Comparison of ENCODE assay signal across 35 cellular contexts in genomic region chr6:18031189-18031588, GRCh38. TPM values are rescaled to one million over a fixed set of nuclear protein-coding genes. Genes with fewer than 3 reads are reported as not detected.
DNase-seq lines count a peak whose midpoint lies in the region; ATAC-seq, FAIRE-seq and TF ChIP-seq lines count a peak whose summit lies in the region.
"Had no signal": no experiment of that assay in that cellular context is flagged by ENCODE, and none has a peak within 500 bp of the region (broad histone marks: within the 10 kb centered on the region; RNA-seq: fewer than 3 reads in every experiment).

No MANE protein-coding gene starts in this region.

- BruUV-seq in HCT116 (replicated peaks; lab: Mats Ljungman, UMichigan), result no TSS peak
- BruUV-seq in K562 (replicated peaks; lab: Mats Ljungman, UMichigan), result no TSS peak

- no peaks in the 10 kb centered on the region for H3K4me1 ChIP-seq in HCT116 (ENCODE audit: control insufficient read depth in 1 of 2, insufficient read depth in 2 of 2, low read length in 2 of 2)
- no peaks in the 10 kb centered on the region for H3K4me1 ChIP-seq in HEK293 (ENCODE audit: control insufficient read depth, insufficient read depth, low read length)
- H3K4me1 ChIP-seq in K562 (replicated peaks in 1 of 2; ENCODE audit: control insufficient read depth in 2 of 2, insufficient read depth in 2 of 2, low read length in 2 of 2), result peaks cover 8 to 12% of the 10 kb centered on the region in 2 experiments; a peak in 3 of 5 replicates
- no peaks in the 10 kb centered on the region for H3K4me1 ChIP-seq in uterus
- H3K4me1 ChIP-seq: A549; BE2C; BLaER1; BLaER1 treated with 17β-estradiol and CSF1 and Interleukin-3, amounts not matched to agents 10 nM and 100 nM; Caco-2 had no signal

- no peaks in the 10 kb centered on the region for H3K9me3 ChIP-seq in HCT116 (ENCODE audit: control insufficient read depth in 1 of 2, insufficient read depth in 1 of 2, low read depth in 1 of 2, low read length in 2 of 2)
- no peaks in the 10 kb centered on the region for H3K9me3 ChIP-seq in HEK293 (ENCODE audit: control insufficient read depth, insufficient read depth, low read depth, low read length)
- no peaks in the 10 kb centered on the region for H3K9me3 ChIP-seq in K562 (replicated peaks; ENCODE audit: control insufficient read depth, insufficient read depth, low read depth, low read length)
- no peaks in the 10 kb centered on the region for H3K9me3 ChIP-seq in uterus
- H3K9me3 ChIP-seq: A549; BE2C; BLaER1; BLaER1 treated with 17β-estradiol and CSF1 and Interleukin-3, amounts not matched to agents 10 nM and 100 nM; Caco-2 had no signal

- ATAC-seq in HCT116 (no peak), K562 (no peak)
- ATAC-seq: A549; CD8-positive, alpha-beta T cell had no signal

- no peaks in the 10 kb centered on the region for H3K9me1 ChIP-seq in K562 (ENCODE audit: control insufficient read depth, insufficient read depth, low read length)

- TF ChIP-seq RAD21 in HCT116 (IDR thresholded peaks at IDR 0.05; ENCODE audit: low read depth) (no peak), K562 (CRISPR knock-in tag; conservative IDR thresholded peaks at IDR 0.05 in 1 of 2, IDR thresholded peaks at IDR 0.05 in 1 of 2) (no peak)

- no peak overlapping the region for H3K27ac ChIP-seq in HCT116 (ENCODE audit: low read depth, low read length)
- H3K27ac ChIP-seq in HEK293 (ENCODE audit: extremely low read depth, low read depth, low read length), result no peak overlapping the region
- H3K27ac ChIP-seq in K562 (ENCODE audit: extremely low read depth, low read depth, low read length), result no peak overlapping the region
- H3K27ac ChIP-seq in uterus, result no peak overlapping the region
- H3K27ac ChIP-seq: 22Rv1; BLaER1; BLaER1 treated with 17β-estradiol and CSF1 and Interleukin-3, amounts not matched to agents 10 nM and 100 nM; C4-2B had no signal

- POLR2A ChIA-PET in HCT116 (lab: Charles Lee), result interaction anchor here (0.7 kb wide), 1 partner anchor 65 kb away, joined by 4 read pairs; no protein-coding TSS in a partner anchor
- POLR2A ChIA-PET in HEK293 (lab: Yijun Ruan, JAX), result interaction anchor here (0.7 kb wide), 1 partner anchor 181 kb away, joined by 6 read pairs; no protein-coding TSS in a partner anchor
- POLR2A ChIA-PET in HEK293T (lab: Yijun Ruan, JAX), result no interaction called here
- POLR2A ChIA-PET in K562 (lab: Yijun Ruan, JAX), result no interaction called here

- RAD21 ChIA-PET in HCT116 (lab: Charles Lee; ENCODE audit: low non-redundant PET in 1 of 2, low total read pairs in 2 of 2, uncharacterized antibody in 2 of 2, unreplicated experiment in 2 of 2), result no interaction called here

- CTCF ChIA-PET in HCT116 (lab: Charles Lee) (no interaction called here), HEK293 (lab: Yijun Ruan, JAX) (no interaction called here), HEK293T (lab: Yijun Ruan, JAX) (no interaction called here), K562 (lab: Yijun Ruan, JAX; ENCODE audit: low intra/inter-chr PET ratio) (no interaction called here)

- in situ Hi-C loops in K562 (cut with MboI), result no loop called here

- no peak overlapping the region for H3K4me3 ChIP-seq in HCT116 (replicated peaks in 1 of 2; ENCODE audit: low read depth in 1 of 2, low read length in 2 of 2)
- H3K4me3 ChIP-seq in HEK293 (ENCODE audit: low read depth, low read length), result no peak overlapping the region
- H3K4me3 ChIP-seq in K562, result no peak overlapping the region
- H3K4me3 ChIP-seq in uterus, result no peak overlapping the region
- H3K4me3 ChIP-seq: A549; BLaER1; BLaER1 treated with 17β-estradiol and CSF1 and Interleukin-3, amounts not matched to agents 10 nM and 100 nM had no signal

- H3K79me2 ChIP-seq in HCT116 (ENCODE audit: insufficient read depth, low read length), result no peaks in the 10 kb centered on the region
- H3K79me2 ChIP-seq in K562 (ENCODE audit: control insufficient read depth, insufficient read depth, low read length), result no peaks in the 10 kb centered on the region

- H3K9me2 ChIP-seq in HCT116 (ENCODE audit: insufficient read depth), result no peaks in the 10 kb centered on the region

- intact Hi-C loops in HCT116 (cut with micrococcal nuclease), result no loop called here
- intact Hi-C loops in K562 (cut with micrococcal nuclease), result no loop called here
- intact Hi-C loops in uterus (cut with DNase I; ENCODE audit: low total_unique reads), result no loop called here

- TF ChIP-seq CTCF in HCT116 (IDR thresholded peaks at IDR 0.05 in 2 of 3, conservative IDR thresholded peaks at IDR 0.05 in 1 of 3; ENCODE audit: borderline replicate concordance in 1 of 3, insufficient read depth in 1 of 3, low read depth in 2 of 3, low read length in 2 of 3) (no peak), HEK293 (tag by site-specific recombination; IDR thresholded peaks at IDR 0.05) (no peak), K562 (IDR thresholded peaks at IDR 0.05 in 2 of 3, conservative IDR thresholded peaks at IDR 0.05 in 1 of 3; ENCODE audit: insufficient read depth in 2 of 3, low read depth in 1 of 3, low read length in 3 of 3) (no peak), uterus (IDR thresholded peaks at IDR 0.05) (no peak)

- WGBS in K562 (ENCODE audit: insufficient coverage, low coverage, missing lambda C conversion rate), result 65% methylated on average over 2 of the region's 2 CpGs

- H3K9ac ChIP-seq in HCT116 (ENCODE audit: low read length) (no peak overlapping the region), K562 (ENCODE audit: insufficient read depth in 1 of 2, low read depth in 2 of 2, low read length in 2 of 2) (no peak overlapping the region)
- H3K9ac ChIP-seq: BLaER1; BLaER1 treated with 17β-estradiol and CSF1 and Interleukin-3, amounts not matched to agents 10 nM and 100 nM had no signal

- no peaks in the 10 kb centered on the region for H3K27me3 ChIP-seq in HCT116 (ENCODE audit: insufficient read depth, low read length)
- no peaks in the 10 kb centered on the region for H3K27me3 ChIP-seq in K562 (ENCODE audit: control insufficient read depth in 2 of 2, insufficient read depth in 2 of 2, low read length in 2 of 2)
- no peaks in the 10 kb centered on the region for H3K27me3 ChIP-seq in uterus
- H3K27me3 ChIP-seq: BE2C; BLaER1; BLaER1 treated with 17β-estradiol and CSF1 and Interleukin-3, amounts not matched to agents 10 nM and 100 nM had no signal

- TF ChIP-seq EP300 in K562 (IDR thresholded peaks at IDR 0.05; ENCODE audit: low read length), result no peak

- H3K4me2 ChIP-seq in HCT116 (ENCODE audit: low read length) (no peak overlapping the region), K562 (ENCODE audit: insufficient read depth, low read length) (no peak overlapping the region)
- H3K4me2 ChIP-seq: A549; BLaER1; BLaER1 treated with 17β-estradiol and CSF1 and Interleukin-3, amounts not matched to agents 10 nM and 100 nM had no signal

- H2AFZ ChIP-seq in HCT116 (ENCODE audit: low read depth, low read length, poor library complexity, severe bottlenecking), result peak overlapping the region; percentile 30
- no peak overlapping the region for H2AFZ ChIP-seq in K562 (ENCODE audit: low read depth, low read length)

- FAIRE-seq in K562 (lab: Jason Lieb, UNC) (no peak), GM12891 (lab: Jason Lieb, UNC) (no peak)
- FAIRE-seq: A204.1, A549, D721Med had no signal

- DNase-seq in HCT116 (ENCODE audit: low read depth, low spot score), result no peak
- no peak for DNase-seq in HEK293T (ENCODE audit: extremely low spot score)
- DNase-seq in K562 (ENCODE audit: extremely low read depth in 1 of 4, low spot score in 3 of 4), result no peak
- DNase-seq in A172 (ENCODE audit: low spot score), result no peak
- DNase-seq in T-helper 2 cell, result no peak
- no peak for DNase-seq in uterus
- DNase-seq in GM12891 (ENCODE audit: insufficient read length, low spot score), result no peak
- DNase-seq: 8988T; ACHN; AML-193; BE2C; C1 segment of cervical spinal cord; Caco-2; Calu3; CD4-positive, alpha-beta memory T cell; CD4-positive, alpha-beta T cell; CD4-positive, CD25-positive, alpha-beta regulatory T cell; CD8-positive, alpha-beta memory T cell; CD8-positive, alpha-beta T cell; COR-L47; DMS 273 treated with DMSO at 0.1 percent for 48 hours; DMS153; DMS53; DMS79; DMS79 treated with DMSO at 0.1 percent for 48 hours; DND-41; EL had no signal

- H3K36me3 ChIP-seq in HCT116 (ENCODE audit: control insufficient read depth in 1 of 2, insufficient read depth in 2 of 2, low read length in 2 of 2) (no peaks in the 10 kb centered on the region), HEK293 (ENCODE audit: control insufficient read depth in 2 of 2, insufficient read depth in 1 of 2, low read length in 2 of 2) (no peaks in the 10 kb centered on the region), K562 (ENCODE audit: control insufficient read depth, insufficient read depth, low read length) (no peaks in the 10 kb centered on the region), uterus (no peaks in the 10 kb centered on the region)
- H3K36me3 ChIP-seq: BE2C; BLaER1; BLaER1 treated with 17β-estradiol and CSF1 and Interleukin-3, amounts not matched to agents 10 nM and 100 nM had no signal

- H4K20me1 ChIP-seq in HCT116 (ENCODE audit: insufficient read depth) (no peaks in the 10 kb centered on the region), K562 (replicated peaks; ENCODE audit: control insufficient read depth, insufficient read depth, low read length) (no peaks in the 10 kb centered on the region)
- H4K20me1 ChIP-seq: BLaER1; BLaER1 treated with 17β-estradiol and CSF1 and Interleukin-3, amounts not matched to agents 10 nM and 100 nM had no signal

- TF ChIP-seq POLR2A in HCT116 (IDR thresholded peaks at IDR 0.05; ENCODE audit: borderline replicate concordance, extremely low read depth, insufficient read depth, insufficient read length) (no peak), K562 (conservative IDR thresholded peaks at IDR 0.05) (no peak), uterus (IDR thresholded peaks at IDR 0.05) (no peak), GM12891 (IDR thresholded peaks at IDR 0.05; ENCODE audit: low read depth, low read length) (no peak)

RNA-seq across cellular contexts. Expression of gene KIF13A, which starts 43.8 kb away (rescaled TPM):
- total RNA-seq in HCT116 (2021; ENCODE audit: unreplicated experiment) (23.1 TPM), K562 (2014; rRNA removed) (21.0 and 30.1 TPM in 2 replicates), K562 (2014; rRNA removed; fragmentation: Illumina TruSeq; extraction: Trizol) (37.5 and 39.3 TPM in 2 replicates), K562 (2015; rRNA removed; fragmentation: Illumina TruSeq; extraction: Trizol) (43.2 and 44.3 TPM in 2 replicates), K562 (2021) (30.1 and 33.8 TPM in 2 replicates), uterus (10 to 100 TPM; 14.9 to 66.9 (median 37.3) TPM)
- polyA plus RNA-seq in HCT116 (2012), result 9.2 and 12.0 TPM in 2 replicates
- 104 and 140 TPM in 2 replicates for total RNA-seq in K562 (2011; cell fraction: chromatin; rRNA removed; ENCODE audit: low replicate concordance)
- total RNA-seq in K562 (2011; cell fraction: nucleolus; rRNA removed), result 46.7 and 52.6 TPM in 2 replicates
- total RNA-seq in K562 (2011; cell fraction: nucleoplasm; rRNA removed), result 47.2 and 119 TPM in 2 replicates
- polyA plus RNA-seq in K562 (2011; rRNA removed) (29.5 and 31.8 TPM in 2 replicates), K562 (2014; fragmentation: Illumina TruSeq; extraction: Trizol) (28.2 and 29.7 TPM in 2 replicates), K562 (2014; fragmentation: Nextera tagmentation; extraction: Ambion mirVana) (1 to 10 TPM; 3.6 to 4.3 TPM), K562 (2014; rRNA removed) (22.5 and 22.6 TPM in 2 replicates)
- polyA plus RNA-seq in K562 (2011; cell fraction: cytosol; rRNA removed), result 15.8 and 22.8 TPM in 2 replicates
- polyA plus RNA-seq in K562 (2011; cell fraction: nucleus; rRNA removed), result 33.0 and 34.3 TPM in 2 replicates
- 25.3 and 25.9 TPM in 2 replicates for polyA plus RNA-seq in K562 (2012)
- 58.2 and 66.9 TPM in 2 replicates for polyA minus RNA-seq in K562 (2011; rRNA and poly(A)+ RNA removed)
- 27.8 and 31.0 TPM in 2 replicates for polyA minus RNA-seq in K562 (2011; cell fraction: cytosol; rRNA and poly(A)+ RNA removed)
- 52.9 and 92.3 TPM in 2 replicates for polyA minus RNA-seq in K562 (2011; cell fraction: nucleus; rRNA and poly(A)+ RNA removed)
- total RNA-seq in A172 (2014; rRNA removed; shearing (Covaris generic)), result 22.9 and 25.9 TPM in 2 replicates
- 0.69 TPM for polyA plus RNA-seq in GM12891 (2012; ENCODE audit: low read depth, missing spikeins)
- polyA plus RNA-seq: CD4-positive, CD25-positive, alpha-beta regulatory T cell had no signal

Comparison
In these comparisons a context has a peak if more than half of its experiments do, and no peak if none do; other contexts are left out.
1. POLR2A ChIA-PET loops: an anchor here in HCT116 (0.7 kb wide) and HEK293 (0.7 kb wide); none called in HEK293T and K562.